ENCODE assay signal across 11 cellular contexts in genomic region chr13:44759723-44760360, GRCh38.
DNase-seq lines count a peak whose midpoint lies in the region; ATAC-seq and TF ChIP-seq lines count a peak whose summit lies in the region.
"Had no signal": no experiment of that assay in that cellular context is flagged by ENCODE, and none has a peak within 500 bp of the region (broad histone marks: within the 10 kb centered on the region; RNA-seq: fewer than 3 reads in every experiment).

No MANE protein-coding gene starts in this region.

- no peak overlapping the region for H3K4me3 ChIP-seq in esophagus (ENCODE audit: low read depth in 1 of 2, low read length in 2 of 2)
- H3K4me3 ChIP-seq in rectal smooth muscle tissue (ENCODE audit: low read length) = no peak overlapping the region
- no peak overlapping the region for H3K4me3 ChIP-seq in adrenal gland
- H3K4me3 ChIP-seq: cardiac muscle cell had no signal

- H3K27me3 ChIP-seq in esophagus (ENCODE audit: control insufficient read depth in 1 of 2, insufficient read depth in 2 of 2, low read length in 2 of 2) (no peaks in the 10 kb centered on the region), rectal smooth muscle tissue (ENCODE audit: control insufficient read depth, insufficient read depth, low read length) (no peaks in the 10 kb centered on the region), adrenal gland (no peaks in the 10 kb centered on the region)
- H3K27me3 ChIP-seq: cardiac muscle cell had no signal

- ATAC-seq in HG03196 (IDR thresholded peaks at IDR 0.05; ENCODE audit: unreplicated experiment) = no peak
- no peak for ATAC-seq in GM18907 (IDR thresholded peaks at IDR 0.05; ENCODE audit: unreplicated experiment)
- ATAC-seq in HG02981 (IDR thresholded peaks at IDR 0.05; ENCODE audit: unreplicated experiment) = no peak

- H3K4me1 ChIP-seq in esophagus (ENCODE audit: control insufficient read depth in 2 of 2, insufficient read depth in 2 of 2, low read length in 1 of 2) = peaks cover 0 to 8% of the 10 kb centered on the region in 2 donors
- no peaks in the 10 kb centered on the region for H3K4me1 ChIP-seq in rectal smooth muscle tissue (ENCODE audit: control insufficient read depth, insufficient read depth, low read length)
- peaks cover 11 to 27% of the 10 kb centered on the region in 2 donors for H3K4me1 ChIP-seq in adrenal gland (replicated peaks in 1 of 2)

- H3K9me3 ChIP-seq in esophagus (ENCODE audit: control insufficient read depth in 2 of 2, insufficient read depth in 1 of 2, low read depth in 1 of 2, low read length in 1 of 2) (no peaks in the 10 kb centered on the region), adrenal gland (replicated peaks in 1 of 3) (no peaks in the 10 kb centered on the region)

- DNase-seq in H4 (ENCODE audit: low spot score) (peak; percentile 35), NCI-H345 treated with DMSO at 0.1 percent for 48 hours (lab: John Stamatoyannopoulos, UW; ENCODE audit: unreplicated experiment) (peak; percentile 29), adrenal gland (no peak)
- DNase-seq: activated CD4-positive, alpha-beta T cell treated with anti-CD3 and anti-CD28 coated beads for 4 hours; NK-92 treated with Interleukin-12 subunit alpha and Interleukin-12 subunit beta, amount 100 ng/mL, for 24 hours had no signal

- H3K36me3 ChIP-seq in esophagus (ENCODE audit: control insufficient read depth in 2 of 2, insufficient read depth in 2 of 2, low read length in 1 of 2) = no peaks in the 10 kb centered on the region
- no peaks in the 10 kb centered on the region for H3K36me3 ChIP-seq in rectal smooth muscle tissue (ENCODE audit: control insufficient read depth, insufficient read depth, low read length)
- no peaks in the 10 kb centered on the region for H3K36me3 ChIP-seq in adrenal gland (replicated peaks in 1 of 2)
- H3K36me3 ChIP-seq: cardiac muscle cell had no signal

- H3K27ac ChIP-seq in esophagus (ENCODE audit: low read depth in 2 of 2, low read length in 1 of 2) (peak overlapping the region; percentile 95), rectal smooth muscle tissue (ENCODE audit: low read depth, low read length) (peak overlapping the region; percentile 5), adrenal gland (no peak overlapping the region)
- H3K27ac ChIP-seq: cardiac muscle cell had no signal

- 41 to 43% methylated on average over 4 of the region's 4 CpGs for WGBS in esophagus, 2 donors
- 75 to 90% (median 85%) methylated on average over 4 of the region's 4 CpGs for WGBS in adrenal gland, 4 donors

- TF ChIP-seq POLR2A in adrenal gland (IDR thresholded peaks at IDR 0.05) = no peak

- intact Hi-C loops in adrenal gland (cut with DNase I) = no loop called here

- no peak for TF ChIP-seq CTCF in adrenal gland (IDR thresholded peaks at IDR 0.05)

- no peak overlapping the region for H3K9ac ChIP-seq in rectal smooth muscle tissue (ENCODE audit: low read length)

Comparison
In these comparisons a context has a peak if more than half of its experiments do, and no peak if none do; other contexts are left out.
1. DNase-seq: peak in H4 (single experiment) and NCI-H345 treated with DMSO at 0.1 percent for 48 hours (single experiment); none in adrenal gland (0 of 7).
2. H3K27ac ChIP-seq: peak in esophagus (2 of 2) and rectal smooth muscle tissue (single experiment); none in adrenal gland (0 of 5).